Comparison of ENCODE assay signal across 21 cellular contexts in genomic region chr6:157634566-157634965, GRCh38.
DNase-seq lines count a peak whose midpoint lies in the region; ATAC-seq, FAIRE-seq and TF ChIP-seq lines count a peak whose summit lies in the region.
"Had no signal": no experiment of that assay in that cellular context is flagged by ENCODE, and none has a peak within 500 bp of the region (broad histone marks: within the 10 kb centered on the region; RNA-seq: fewer than 3 reads in every experiment).

No MANE protein-coding gene starts in this region.

- H4K20me1 ChIP-seq in H1 (replicated peaks in 1 of 2; ENCODE audit: control insufficient read depth in 1 of 2, insufficient read depth in 2 of 2, low read length in 2 of 2), result peaks cover 0 to 6% of the 10 kb centered on the region in 2 experiments
- H4K20me1 ChIP-seq: BLaER1 treated with 17β-estradiol and CSF1 and Interleukin-3, amounts not matched to agents 10 nM and 100 nM had no signal

- no peaks in the 10 kb centered on the region for H3K9me3 ChIP-seq in H1 (ENCODE audit: insufficient read depth in 2 of 2, low read depth in 1 of 2, low read length in 1 of 2)
- H3K9me3 ChIP-seq in sigmoid colon, result no peaks in the 10 kb centered on the region
- no peaks in the 10 kb centered on the region for H3K9me3 ChIP-seq in Peyer's patch
- H3K9me3 ChIP-seq: BLaER1 treated with 17β-estradiol and CSF1 and Interleukin-3, amounts not matched to agents 10 nM and 100 nM had no signal

- H3K9ac ChIP-seq in H1 (replicated peaks in 1 of 4; ENCODE audit: extremely low read depth in 1 of 4, low read depth in 3 of 4, low read length in 3 of 4), result no peak overlapping the region
- H3K9ac ChIP-seq: BLaER1 treated with 17β-estradiol and CSF1 and Interleukin-3, amounts not matched to agents 10 nM and 100 nM had no signal

- H3K27ac Mint-ChIP-seq in natural killer cell treated with Interleukin-12 subunit alpha and Interleukin-12 subunit beta and Interleukin-15 and Interleukin-18, amount 100 ng/mL, for 72 hours, result no peak overlapping the region
- H3K27ac Mint-ChIP-seq in natural killer cell, result no peak overlapping the region
- H3K27ac Mint-ChIP-seq: B cell; CD8-positive, alpha-beta T cell; GM23338 had no signal

- TF ChIP-seq EP300 in H1 (IDR thresholded peaks at IDR 0.05; ENCODE audit: borderline replicate concordance in 1 of 2, low read depth in 2 of 2, low read length in 2 of 2) (no peak), sigmoid colon (IDR thresholded peaks at IDR 0.05) (no peak)

- no peak overlapping the region for H3K4me3 Mint-ChIP-seq in natural killer cell treated with Interleukin-12 subunit alpha and Interleukin-12 subunit beta and Interleukin-15 and Interleukin-18, amount 100 ng/mL, for 72 hours
- H3K4me3 Mint-ChIP-seq in natural killer cell, result no peak overlapping the region
- H3K4me3 Mint-ChIP-seq: B cell; CD8-positive, alpha-beta T cell; GM23338 had no signal

- peaks cover 0 to 2% of the 10 kb centered on the region in 2 donors for H3K4me1 Mint-ChIP-seq in natural killer cell treated with Interleukin-12 subunit alpha and Interleukin-12 subunit beta and Interleukin-15 and Interleukin-18, amount 100 ng/mL, for 72 hours (ENCODE audit: low read depth in 2 of 2)
- peaks cover 0 to 4% of the 10 kb centered on the region in 2 donors for H3K4me1 Mint-ChIP-seq in natural killer cell

- peaks cover 0 to 3% (median 0%) of the 10 kb centered on the region in 4 experiments; a peak in 2 of 7 replicates for H3K4me1 ChIP-seq in H1 (replicated peaks in 1 of 4; ENCODE audit: control insufficient read depth in 3 of 4, insufficient read depth in 4 of 4, low read length in 3 of 4)
- H3K4me1 ChIP-seq in sigmoid colon, result peaks cover 0 to 18% (median 13%) of the 10 kb centered on the region in 4 donors
- no peaks in the 10 kb centered on the region for H3K4me1 ChIP-seq in Peyer's patch
- H3K4me1 ChIP-seq in foreskin keratinocyte, result no peaks in the 10 kb centered on the region

- no peak overlapping the region for H2BK20ac ChIP-seq in H1 (ENCODE audit: low read length)

- H3K14ac ChIP-seq in H1 (ENCODE audit: insufficient read length), result no peak overlapping the region

- intact Hi-C loops in natural killer cell (cut with micrococcal nuclease), result no loop called here
- intact Hi-C loops in sigmoid colon (cut with DNase I), result loop anchor here (10.0 kb wide), 1 partner anchor 620 kb away; no protein-coding TSS in a partner anchor

- H3K27ac ChIP-seq in H1 (ENCODE audit: low read depth, low read length) (no peak overlapping the region), sigmoid colon (no peak overlapping the region), Peyer's patch (no peak overlapping the region), foreskin keratinocyte (no peak overlapping the region)
- H3K27ac ChIP-seq: BLaER1 treated with 17β-estradiol and CSF1 and Interleukin-3, amounts not matched to agents 10 nM and 100 nM had no signal

- no peaks in the 10 kb centered on the region for H3K79me2 ChIP-seq in H1 (ENCODE audit: control insufficient read depth in 1 of 2, insufficient read depth in 2 of 2, low read length in 2 of 2)

- H2AK5ac ChIP-seq in H1 (ENCODE audit: low read depth, low read length), result no peak overlapping the region

- H3K79me1 ChIP-seq in H1 (ENCODE audit: low read depth, low read length), result no peaks in the 10 kb centered on the region; the same call in 1 of the 2 replicates

- no peaks in the 10 kb centered on the region for H3K9me3 Mint-ChIP-seq in natural killer cell treated with Interleukin-12 subunit alpha and Interleukin-12 subunit beta and Interleukin-15 and Interleukin-18, amount 100 ng/mL, for 72 hours
- no peaks in the 10 kb centered on the region for H3K9me3 Mint-ChIP-seq in natural killer cell
- H3K9me3 Mint-ChIP-seq: CD8-positive, alpha-beta T cell; GM23338 had no signal

- peak overlapping the region; percentile 26; the same call in 1 of the 2 replicates for H2BK5ac ChIP-seq in H1 (ENCODE audit: low read depth, low read length)

- no peak overlapping the region for H2AFZ ChIP-seq in H1 (ENCODE audit: low read length)
- H2AFZ ChIP-seq: GM23338 had no signal

- H4K5ac ChIP-seq in H1 (ENCODE audit: insufficient read length, low read depth, low read length), result no peak overlapping the region

- no peak for FAIRE-seq in H1 (lab: Jason Lieb, UNC)
- FAIRE-seq: G401.6, GM12891, GM19239 had no signal

- H3K23ac ChIP-seq in H1 (ENCODE audit: insufficient read length), result no peak overlapping the region

- no peak for TF ChIP-seq POLR2A in H1 (IDR thresholded peaks at IDR 0.05; ENCODE audit: control extremely low read depth in 1 of 2, low read depth in 2 of 2, low read length in 2 of 2)
- no peak for TF ChIP-seq POLR2A in sigmoid colon (IDR thresholded peaks at IDR 0.05)
- TF ChIP-seq POLR2A in Peyer's patch (IDR thresholded peaks at IDR 0.05), result no peak

- TF ChIP-seq CTCF in natural killer cell (IDR thresholded peaks at IDR 0.05) (no peak), H1 (IDR thresholded peaks at IDR 0.05; ENCODE audit: control extremely low read depth in 1 of 3, insufficient read depth in 1 of 3, low read depth in 1 of 3, low read length in 3 of 3) (no peak), sigmoid colon (IDR thresholded peaks at IDR 0.05) (no peak), Peyer's patch (IDR thresholded peaks at IDR 0.05) (no peak), foreskin keratinocyte (conservative IDR thresholded peaks at IDR 0.05) (no peak)

- peak; percentile 3 for DNase-seq in natural killer cell treated with Interleukin-12 subunit alpha and Interleukin-12 subunit beta and Interleukin-15 and Interleukin-18, amount 100 ng/mL, for 72 hours (ENCODE audit: low spot score)
- DNase-seq in natural killer cell (no peak), H1 (ENCODE audit: low read depth in 1 of 2, low spot score in 2 of 2) (no peak), sigmoid colon (peak; percentile 55), NCI-H2196 (lab: John Stamatoyannopoulos, UW; ENCODE audit: unreplicated experiment) (no peak), Peyer's patch (no peak), foreskin keratinocyte (no peak)
- DNase-seq: Calu3; CD8-positive, alpha-beta T cell; DMS 273 treated with DMSO at 0.1 percent for 48 hours; DMS53; DND-41; EL; H7 had no signal

- H2BK15ac ChIP-seq in H1 (ENCODE audit: low read length), result no peak overlapping the region

- no peak overlapping the region for H4K8ac ChIP-seq in H1 (ENCODE audit: extremely low read depth, insufficient read depth, low read length)

- H3K36me3 Mint-ChIP-seq in natural killer cell treated with Interleukin-12 subunit alpha and Interleukin-12 subunit beta and Interleukin-15 and Interleukin-18, amount 100 ng/mL, for 72 hours, result no peaks in the 10 kb centered on the region
- no peaks in the 10 kb centered on the region for H3K36me3 Mint-ChIP-seq in natural killer cell
- H3K36me3 Mint-ChIP-seq: CD8-positive, alpha-beta T cell had no signal

- H2BK12ac ChIP-seq in H1 (ENCODE audit: low read depth, low read length), result no peak overlapping the region

- H3K27me3 ChIP-seq in H1 (replicated peaks in 1 of 4; ENCODE audit: control insufficient read depth in 3 of 4, extremely low read depth in 1 of 4, insufficient read depth in 3 of 4, low read length in 3 of 4) (no peaks in the 10 kb centered on the region), sigmoid colon (no peaks in the 10 kb centered on the region), Peyer's patch (no peaks in the 10 kb centered on the region), foreskin keratinocyte (no peaks in the 10 kb centered on the region)
- H3K27me3 ChIP-seq: BLaER1 treated with 17β-estradiol and CSF1 and Interleukin-3, amounts not matched to agents 10 nM and 100 nM had no signal

- H3K4me2 ChIP-seq in H1 (ENCODE audit: insufficient read depth in 1 of 2, low read depth in 2 of 2, low read length in 2 of 2), result no peak overlapping the region
- H3K4me2 ChIP-seq: BLaER1 treated with 17β-estradiol and CSF1 and Interleukin-3, amounts not matched to agents 10 nM and 100 nM; GM23338 had no signal

- H3K56ac ChIP-seq in H1 (replicated peaks; ENCODE audit: insufficient read length, low read depth, low read length), result no peak overlapping the region

- H3K36me3 ChIP-seq in H1 (ENCODE audit: control insufficient read depth in 2 of 4, insufficient read depth in 4 of 4, low read length in 3 of 4) (no peaks in the 10 kb centered on the region; a peak in 1 of 8 replicates), sigmoid colon (no peaks in the 10 kb centered on the region), Peyer's patch (no peaks in the 10 kb centered on the region)

- WGBS in H1 (ENCODE audit: extremely low coverage in 1 of 2, insufficient coverage in 1 of 2, insufficient read length in 1 of 2, insufficient replicate concordance in 2 of 2, low coverage in 1 of 2, low lambda C conversion rate in 2 of 2, missing lambda C conversion rate in 1 of 2), 2 experiments, result 80% methylated on average over 8 of the region's 8 CpGs; no CpG with 5 or more reads in 1 of the 2 experiments
- WGBS in sigmoid colon, 2 donors, result 92 to 93% methylated on average over 8 of the region's 8 CpGs

- H3K4ac ChIP-seq in H1 (replicated peaks; ENCODE audit: insufficient read length, low read depth, low read length), result no peak overlapping the region

- TF ChIP-seq RAD21 in H1 (IDR thresholded peaks at IDR 0.05 in 1 of 2, conservative IDR thresholded peaks at IDR 0.05 in 1 of 2; ENCODE audit: low read depth in 2 of 2, low read length in 2 of 2), result no peak

- peaks cover 9% of the 10 kb centered on the region; the same call in 1 of the 2 replicates for H3K23me2 ChIP-seq in H1 (ENCODE audit: low read depth, low read length)

- H3K18ac ChIP-seq in H1 (ENCODE audit: extremely low read depth, low read length), result no peak overlapping the region

- POLR2A ChIA-PET in H1 (lab: Charles Lee; ENCODE audit: partially characterized antibody), result interaction anchor here (1.3 kb wide), 1 partner anchor 9 kb away, joined by 4 read pairs; no protein-coding TSS in a partner anchor

- ATAC-seq in natural killer cell treated with Interleukin-12 subunit alpha and Interleukin-12 subunit beta and Interleukin-15 and Interleukin-18, amount 100 ng/mL, for 72 hours, result no peak
- ATAC-seq in natural killer cell, result no peak
- no peak for ATAC-seq in foreskin keratinocyte
- ATAC-seq: CD8-positive, alpha-beta T cell; GM23338; HCT116 had no signal

- H3K27me3 Mint-ChIP-seq in natural killer cell treated with Interleukin-12 subunit alpha and Interleukin-12 subunit beta and Interleukin-15 and Interleukin-18, amount 100 ng/mL, for 72 hours, result no peaks in the 10 kb centered on the region
- H3K27me3 Mint-ChIP-seq in natural killer cell (ENCODE audit: low read depth in 2 of 2), result no peaks in the 10 kb centered on the region
- H3K27me3 Mint-ChIP-seq: B cell had no signal

- no peak overlapping the region for H4K91ac ChIP-seq in H1 (replicated peaks; ENCODE audit: insufficient read length, low read length)

- H3K4me3 ChIP-seq in H1 (ENCODE audit: extremely low read depth in 1 of 4, insufficient read depth in 2 of 4, low read depth in 3 of 4, low read length in 4 of 4), result no peak overlapping the region
- no peak overlapping the region for H3K4me3 ChIP-seq in sigmoid colon
- no peak overlapping the region for H3K4me3 ChIP-seq in Peyer's patch
- H3K4me3 ChIP-seq: BLaER1 treated with 17β-estradiol and CSF1 and Interleukin-3, amounts not matched to agents 10 nM and 100 nM; GM23338 had no signal

- no peak overlapping the region for H2BK120ac ChIP-seq in H1 (replicated peaks; ENCODE audit: low read depth, low read length)

- CTCF ChIA-PET in H1 (lab: Charles Lee; ENCODE audit: partially characterized antibody), result interaction anchor here (0.6 to 1.3 kb wide), 3 partner anchors 9 to 54 kb away, joined by 3 read pairs; no protein-coding TSS in a partner anchor

TF ChIP-seq in H1, 55 proteins besides CTCF, POLR2A, EP300 and RAD21 (continues in another document):
- no peak for TF ChIP-seq JUND (IDR thresholded peaks at IDR 0.05; ENCODE audit: low read length)

Comparison
In these comparisons a context has a peak if more than half of its experiments do, and no peak if none do; other contexts are left out.
1. DNase-seq: peak in natural killer cell treated with Interleukin-12 subunit alpha and Interleukin-12 subunit beta and Interleukin-15 and Interleukin-18, amount 100 ng/mL, for 72 hours (single experiment) and sigmoid colon (single experiment); none in natural killer cell (single experiment), H1 (0 of 2), NCI-H2196 (single experiment), Peyer's patch (0 of 3) and foreskin keratinocyte (0 of 2).